ENCODE assay signal across 24 cellular contexts in genomic region chr4:35548921-35549320, GRCh38.
"Had no signal": no experiment of that assay in that cellular context is flagged by ENCODE, and none has a peak within 500 bp of the region (broad histone marks: within the 10 kb centered on the region; RNA-seq: fewer than 3 reads in every experiment).

No MANE protein-coding gene starts in this region.

- FAIRE-seq: colon had no signal

- ATAC-seq: activated CD4-positive, alpha-beta T cell treated with anti-CD3 and anti-CD28 coated beads for 36 hours; activated CD8-positive, alpha-beta T cell treated with anti-CD3 and anti-CD28 coated beads for 36 hours; activated T-cell treated with anti-CD3 and anti-CD28 coated beads, Interleukin-2, amount 50 U/mL, for 72 hours; T-cell had no signal

- H3K4me3 ChIP-seq: Peyer's patch, SK-N-MC had no signal

- H3K9me3 ChIP-seq: Peyer's patch had no signal

- H3K27me3 ChIP-seq: brain microvascular endothelial cell, Peyer's patch had no signal

- DNase-seq: activated CD4-positive, alpha-beta T cell treated with anti-CD3 and anti-CD28 coated beads for 36 hours; activated CD4-positive, CD25-positive, alpha-beta regulatory T cell; activated CD8-positive, alpha-beta memory T cell treated with anti-CD3 and anti-CD28 coated beads, Interleukin-2, amount 50 U/mL, for 4 hours; activated CD8-positive, alpha-beta T cell treated with anti-CD3 and anti-CD28 coated beads for 36 hours; activated gamma-delta T cell treated with Interleukin-2 at 50 U/mL for 16 hours; activated naive CD4-positive, alpha-beta T cell treated with anti-CD3 and anti-CD28 coated beads, Interleukin-2, amount 10 ng/mL, durations not matched to agents 7 days and 5 days; activated naive CD8-positive, alpha-beta T cell treated with anti-CD3 and anti-CD28 coated beads for 36 hours; activated T-cell treated with anti-CD3 and anti-CD28 coated beads, Interleukin-2, amount 50 U/mL, for 72 hours; brain microvascular endothelial cell; cerebellar nuclear complex; NCI-H1092; NCI-H1417; NCI-H1694; NCI-H2029; NCI-H510A treated with DMSO at 0.1 percent for 48 hours; Peyer's patch; SHP77; T-cell; T-helper 2 cell; T1000 had no signal

- H3K4me1 ChIP-seq: Peyer's patch had no signal

- H3K36me3 ChIP-seq: brain microvascular endothelial cell, Peyer's patch had no signal

- H3K27ac ChIP-seq: brain microvascular endothelial cell, KMS-11, Peyer's patch, SK-N-MC, VCaP had no signal
